ENCODE assay signal across 13 cellular contexts in genomic region chr2:196309646-196310045, GRCh38.
DNase-seq lines count a peak whose midpoint lies in the region; ATAC-seq and TF ChIP-seq lines count a peak whose summit lies in the region.
"Had no signal": no experiment of that assay in that cellular context is flagged by ENCODE, and none has a peak within 500 bp of the region (broad histone marks: within the 10 kb centered on the region; RNA-seq: fewer than 3 reads in every experiment).

No MANE protein-coding gene starts in this region.

- H3K9me2 ChIP-seq in SK-N-SH: no peaks in the 10 kb centered on the region

- ATAC-seq in HG03439 (IDR thresholded peaks at IDR 0.05; ENCODE audit: unreplicated experiment) (no peak), GM21528 (IDR thresholded peaks at IDR 0.05; ENCODE audit: low FRiP score, unreplicated experiment) (no peak)

- no peak overlapping the region for H3K9ac ChIP-seq in SK-N-SH

- CTCF ChIA-PET in SK-N-SH (lab: Yijun Ruan, JAX): interaction anchor here (0.7 kb wide), 1 partner anchor 27 kb away, joined by 3 read pairs; no protein-coding TSS in a partner anchor

- DNase-seq in SK-N-SH (no peak), dedifferentiated amniotic fluid mesenchymal stem cell (ENCODE audit: extremely low spot score) (peak; percentile 33), fibroblast of the aortic adventitia (ENCODE audit: low read depth) (peak; percentile 89), HK-2 (ENCODE audit: unreplicated experiment) (no peak), Kasumi-1 (lab: John Stamatoyannopoulos, UW) (no peak)
- DNase-seq: C1 segment of cervical spinal cord; Calu3; CD4-positive, alpha-beta T cell; DMS 273 treated with DMSO at 0.1 percent for 48 hours; IMR-90 had no signal

- TF ChIP-seq RAD21 in SK-N-SH (IDR thresholded peaks at IDR 0.05; ENCODE audit: low read length): no peak

- TF ChIP-seq CTCF in SK-N-SH (IDR thresholded peaks at IDR 0.05): no peak
- TF ChIP-seq CTCF in fibroblast of the aortic adventitia (IDR thresholded peaks at IDR 0.05; ENCODE audit: insufficient read depth, low read length): no peak

- peak overlapping the region; percentile 34 to 39; a peak in 2 of 4 replicates for H3K27ac ChIP-seq in SK-N-SH (ENCODE audit: low read depth in 2 of 2, low read length in 1 of 2)

- 0 out of 2 replicates have a peak overlapping the region, but pooled peaks have one; percentile 0 for H3K4me2 ChIP-seq in SK-N-SH

- POLR2A ChIA-PET in SK-N-SH (lab: Yijun Ruan, JAX): no interaction called here

- H3F3A ChIP-seq in SK-N-SH (replicated peaks; ENCODE audit: insufficient read depth): peaks cover 7% of the 10 kb centered on the region

- no peaks in the 10 kb centered on the region for H3K9me3 ChIP-seq in SK-N-SH
- H3K9me3 ChIP-seq: HAP-1 had no signal

- H4K20me1 ChIP-seq in SK-N-SH (ENCODE audit: insufficient read depth): no peaks in the 10 kb centered on the region

- H3K27me3 ChIP-seq in SK-N-SH (ENCODE audit: insufficient read depth): no peaks in the 10 kb centered on the region

- TF ChIP-seq EP300 in SK-N-SH (IDR thresholded peaks at IDR 0.05; ENCODE audit: borderline replicate concordance in 1 of 2, low read depth in 1 of 2, low read length in 1 of 2): no peak

- no peaks in the 10 kb centered on the region for H3K79me2 ChIP-seq in SK-N-SH (ENCODE audit: insufficient read depth)

- H3K36me3 ChIP-seq in SK-N-SH (replicated peaks in 1 of 2; ENCODE audit: control insufficient read depth in 1 of 2, insufficient read depth in 2 of 2, low read length in 1 of 2): no peaks in the 10 kb centered on the region
- H3K36me3 ChIP-seq: HAP-1 had no signal

- H2AFZ ChIP-seq in SK-N-SH (ENCODE audit: low read depth): no peak overlapping the region

- no peak overlapping the region for H3K4me3 ChIP-seq in SK-N-SH (ENCODE audit: low read depth in 2 of 2, low read length in 1 of 2)
- H3K4me3 ChIP-seq in fibroblast of the aortic adventitia (ENCODE audit: low read depth, low read length): no peak overlapping the region
- H3K4me3 ChIP-seq: HAP-1 had no signal

- H3K4me1 ChIP-seq in SK-N-SH (ENCODE audit: control insufficient read depth in 1 of 2, insufficient read depth in 2 of 2, low read depth in 1 of 2, low read length in 1 of 2): peaks cover under 1 to 16% of the 10 kb centered on the region in 2 experiments; a peak in 3 of 4 replicates
- H3K4me1 ChIP-seq: HAP-1 had no signal

TF ChIP-seq in SK-N-SH, 30 proteins besides CTCF, POLR2A, EP300 and RAD21:
- TF ChIP-seq YY1 (IDR thresholded peaks at IDR 0.05; ENCODE audit: low read depth) (no peak), USF2 (IDR thresholded peaks at IDR 0.05; ENCODE audit: borderline replicate concordance, low read depth, low read length) (no peak), GABPA (IDR thresholded peaks at IDR 0.05; ENCODE audit: low read depth) (no peak), FOXM1 (IDR thresholded peaks at IDR 0.05; ENCODE audit: low read depth) (no peak), RFX5 (IDR thresholded peaks at IDR 0.05; ENCODE audit: low read length) (no peak), FOSL2 (IDR thresholded peaks at IDR 0.05; ENCODE audit: borderline replicate concordance, low read depth) (no peak), RXRA (IDR thresholded peaks at IDR 0.05; ENCODE audit: borderline replicate concordance, low read depth) (no peak), TEAD4 (IDR thresholded peaks at IDR 0.05; ENCODE audit: borderline replicate concordance, insufficient read depth) (no peak), MEF2A (IDR thresholded peaks at IDR 0.05; ENCODE audit: borderline replicate concordance, low read depth) (no peak), ELF1 (IDR thresholded peaks at IDR 0.05) (no peak), TAF1 (IDR thresholded peaks at IDR 0.05; ENCODE audit: borderline replicate concordance, low read depth, low read length) (no peak)

Comparison
In these comparisons a context has a peak if more than half of its experiments do, and no peak if none do; other contexts are left out.
1. DNase-seq: peak in dedifferentiated amniotic fluid mesenchymal stem cell (single experiment) and fibroblast of the aortic adventitia (single experiment); none in SK-N-SH (single experiment), HK-2 (single experiment) and Kasumi-1 (0 of 2).